Comparison of ENCODE assay signal across 31 cellular contexts in genomic region chr11:84671325-84672019, GRCh38.
DNase-seq lines count a peak whose midpoint lies in the region; ATAC-seq, FAIRE-seq and TF ChIP-seq lines count a peak whose summit lies in the region.
"Had no signal": no experiment of that assay in that cellular context is flagged by ENCODE, and none has a peak within 500 bp of the region (broad histone marks: within the 10 kb centered on the region; RNA-seq: fewer than 3 reads in every experiment).

No MANE protein-coding gene starts in this region.

- no peaks in the 10 kb centered on the region for H3K36me3 ChIP-seq in PC-3 (ENCODE audit: low read depth, low read length)
- H3K36me3 ChIP-seq: breast epithelium, right lobe of liver, suprapubic skin had no signal

- peak; percentile 63 for DNase-seq in SIG-M5 treated with dmso at 0.1 percent for 504 hours (lab: John Stamatoyannopoulos, UW; ENCODE audit: unreplicated experiment)
- no peak for DNase-seq in SIG-M5 (lab: John Stamatoyannopoulos, UW)
- peak; percentile 37 for DNase-seq in PC-3
- DNase-seq in left kidney (ENCODE audit: low read depth, low spot score), result peak; percentile 23
- DNase-seq in GM12891 (ENCODE audit: insufficient read length, low spot score), result no peak
- DNase-seq in pons (ENCODE audit: low spot score), result no peak
- no peak for DNase-seq in activated T-cell treated with anti-CD3 and anti-CD28 coated beads, Interleukin-2, amount 50 U/mL, for 72 hours
- DNase-seq: activated B cell treated with CpG ODN at 0.5 μM for 24 hours; activated CD4-positive, alpha-beta T cell treated with anti-CD3 and anti-CD28 coated beads, Interleukin-2, amount 50 U/mL, for 1 hour; activated CD8-positive, alpha-beta memory T cell treated with anti-CD3 and anti-CD28 coated beads, Interleukin-2, amount 10 ng/mL, durations not matched to agents 7 days and 5 days; activated naive CD4-positive, alpha-beta T cell treated with Interleukin-2 at 50 U/mL for 16 hours; activated T-cell treated with anti-CD3 and anti-CD28 coated beads, Interleukin-2, amount 50 U/mL, for 48 hours; AML-193; CD8-positive, alpha-beta memory T cell; DMS79 treated with DMSO at 0.1 percent for 48 hours; effector CD8-positive, alpha-beta T cell; GF-D8; Karpas-422; NCI-H146; posterior cingulate gyrus; right lobe of liver; Right ventricle myocardium superior; stimulated activated CD4-positive, alpha-beta T cell treated with anti-CD3 and anti-CD28 coated beads, Interleukin-4, amount 100 ng/mL, for 24 hours had no signal

- CTCF ChIA-PET in PC-3 (lab: Charles Lee), result no interaction called here

- intact Hi-C loops in PC-3 (cut with micrococcal nuclease), result no loop called here

- H4K20me1 ChIP-seq in PC-3 (ENCODE audit: low read length), result no peaks in the 10 kb centered on the region

- peaks cover 19% of the 10 kb centered on the region for H3K27me3 ChIP-seq in PC-3 (ENCODE audit: low read length)
- H3K27me3 ChIP-seq: breast epithelium, right lobe of liver, suprapubic skin had no signal

- no peaks in the 10 kb centered on the region for H3K4me1 ChIP-seq in PC-3 (ENCODE audit: insufficient read depth, low read length)
- H3K4me1 ChIP-seq: breast epithelium, right lobe of liver, suprapubic skin had no signal

- POLR2A ChIA-PET in PC-3 (lab: Charles Lee; ENCODE audit: unreplicated experiment), result no interaction called here

- H3K4me3 ChIP-seq in PC-3 (ENCODE audit: low read length), result no peak overlapping the region
- H3K4me3 ChIP-seq: breast epithelium, right lobe of liver, suprapubic skin had no signal

- no peak overlapping the region for H3K27ac Mint-ChIP-seq in activated T-cell treated with anti-CD3 and anti-CD28 coated beads, Interleukin-2, amount 50 U/mL, for 72 hours
- H3K27ac Mint-ChIP-seq: activated B cell treated with CpG ODN at 0.5 μM for 24 hours; activated CD8-positive, alpha-beta memory T cell treated with anti-CD3 and anti-CD28 coated beads, Interleukin-2, amount 10 ng/mL, durations not matched to agents 7 days and 5 days; CD8-positive, alpha-beta memory T cell; stimulated activated effector memory CD8-positive, alpha-beta T cell treated with anti-CD3 and anti-CD28 coated beads, Interleukin-12 subunit alpha, Interleukin-12 subunit beta, amount 100 ng/mL, for 72 hours had no signal

- H3K4me1 Mint-ChIP-seq in activated T-cell treated with anti-CD3 and anti-CD28 coated beads, Interleukin-2, amount 50 U/mL, for 72 hours (ENCODE audit: low read depth), result no peaks in the 10 kb centered on the region
- H3K4me1 Mint-ChIP-seq: activated B cell treated with CpG ODN at 0.5 μM for 24 hours; activated CD8-positive, alpha-beta memory T cell treated with anti-CD3 and anti-CD28 coated beads, Interleukin-2, amount 10 ng/mL, durations not matched to agents 7 days and 5 days; CD8-positive, alpha-beta memory T cell; neural crest cell; stimulated activated effector memory CD8-positive, alpha-beta T cell treated with anti-CD3 and anti-CD28 coated beads, Interleukin-12 subunit alpha, Interleukin-12 subunit beta, amount 100 ng/mL, for 72 hours had no signal

- H3K27ac ChIP-seq in PC-3 (ENCODE audit: low read length), result no peak overlapping the region
- H3K27ac ChIP-seq: breast epithelium, right lobe of liver, suprapubic skin had no signal

- ATAC-seq in PC-3 (no peak), GM19035 (IDR thresholded peaks at IDR 0.05; ENCODE audit: unreplicated experiment) (no peak)
- ATAC-seq in activated T-cell treated with anti-CD3 and anti-CD28 coated beads, Interleukin-2, amount 50 U/mL, for 72 hours (replicated peaks in 1 of 2), result no peak
- ATAC-seq: activated CD8-positive, alpha-beta memory T cell treated with anti-CD3 and anti-CD28 coated beads, Interleukin-2, amount 10 ng/mL, durations not matched to agents 7 days and 5 days; right lobe of liver; stimulated activated effector memory CD8-positive, alpha-beta T cell treated with anti-CD3 and anti-CD28 coated beads, Interleukin-12 subunit alpha, Interleukin-12 subunit beta, amount 100 ng/mL, for 72 hours had no signal

- no peaks in the 10 kb centered on the region for H3K27me3 Mint-ChIP-seq in activated T-cell treated with anti-CD3 and anti-CD28 coated beads, Interleukin-2, amount 50 U/mL, for 72 hours (ENCODE audit: low read depth)
- H3K27me3 Mint-ChIP-seq: activated CD8-positive, alpha-beta memory T cell treated with anti-CD3 and anti-CD28 coated beads, Interleukin-2, amount 10 ng/mL, durations not matched to agents 7 days and 5 days; CD8-positive, alpha-beta memory T cell had no signal

- H3K4me2 ChIP-seq in PC-3 (ENCODE audit: low read length), result 0 out of 2 replicates have a peak overlapping the region, but pooled peaks have one; percentile 15

- no peaks in the 10 kb centered on the region for H3K9me2 ChIP-seq in PC-3 (replicated peaks; ENCODE audit: low read length)

- H3K9ac ChIP-seq in PC-3 (ENCODE audit: low read length), result no peak overlapping the region

- TF ChIP-seq POLR2A in GM12891 (IDR thresholded peaks at IDR 0.05; ENCODE audit: low read depth, low read length), result no peak

- no TSS peak for BruUV-seq in PC-3 (replicated peaks; lab: Mats Ljungman, UMichigan)

- peaks cover 3 to 12% of the 10 kb centered on the region in 2 donors for H3K9me3 Mint-ChIP-seq in activated T-cell treated with anti-CD3 and anti-CD28 coated beads, Interleukin-2, amount 50 U/mL, for 72 hours
- H3K9me3 Mint-ChIP-seq: activated B cell treated with CpG ODN at 0.5 μM for 24 hours had no signal

- FAIRE-seq in GM12891 (lab: Jason Lieb, UNC), result no peak
- FAIRE-seq: A204.1, colon, urothelium cell line had no signal

- no peak for TF ChIP-seq CTCF in PC-3 (conservative IDR thresholded peaks at IDR 0.05; ENCODE audit: low read depth, low read length)

- no peaks in the 10 kb centered on the region for H3K36me3 Mint-ChIP-seq in activated T-cell treated with anti-CD3 and anti-CD28 coated beads, Interleukin-2, amount 50 U/mL, for 72 hours (ENCODE audit: insufficient read depth in 2 of 2)
- H3K36me3 Mint-ChIP-seq: activated CD8-positive, alpha-beta memory T cell treated with anti-CD3 and anti-CD28 coated beads, Interleukin-2, amount 10 ng/mL, durations not matched to agents 7 days and 5 days; CD8-positive, alpha-beta memory T cell; stimulated activated effector memory CD8-positive, alpha-beta T cell treated with anti-CD3 and anti-CD28 coated beads, Interleukin-12 subunit alpha, Interleukin-12 subunit beta, amount 100 ng/mL, for 72 hours had no signal

- H2AFZ ChIP-seq in PC-3 (ENCODE audit: low read length), result no peak overlapping the region

- no peaks in the 10 kb centered on the region for H3K79me2 ChIP-seq in PC-3 (ENCODE audit: low read length)

- no peaks in the 10 kb centered on the region for H3F3A ChIP-seq in PC-3 (ENCODE audit: low read length, unreplicated experiment)

- H3K4me3 Mint-ChIP-seq in activated T-cell treated with anti-CD3 and anti-CD28 coated beads, Interleukin-2, amount 50 U/mL, for 72 hours, result no peak overlapping the region
- H3K4me3 Mint-ChIP-seq: activated B cell treated with CpG ODN at 0.5 μM for 24 hours; activated CD8-positive, alpha-beta memory T cell treated with anti-CD3 and anti-CD28 coated beads, Interleukin-2, amount 10 ng/mL, durations not matched to agents 7 days and 5 days; CD8-positive, alpha-beta memory T cell; neural crest cell; stimulated activated effector memory CD8-positive, alpha-beta T cell treated with anti-CD3 and anti-CD28 coated beads, Interleukin-12 subunit alpha, Interleukin-12 subunit beta, amount 100 ng/mL, for 72 hours had no signal

- no peaks in the 10 kb centered on the region for H3K9me3 ChIP-seq in PC-3 (ENCODE audit: low read length)
- H3K9me3 ChIP-seq: breast epithelium, right lobe of liver, suprapubic skin had no signal

TF ChIP-seq in GM12891, 5 proteins besides CTCF, POLR2A, EP300 and RAD21:
- TF ChIP-seq POU2F2 (IDR thresholded peaks at IDR 0.05; ENCODE audit: low read depth, low read length) (no peak), PAX5 (IDR thresholded peaks at IDR 0.05; ENCODE audit: insufficient read depth, low read length, severe bottlenecking) (no peak), SPI1 (IDR thresholded peaks at IDR 0.05; ENCODE audit: low read depth, low read length) (no peak), TAF1 (IDR thresholded peaks at IDR 0.05; ENCODE audit: low read depth, low read length) (no peak), POLR2AphosphoS5 (IDR thresholded peaks at IDR 0.05; ENCODE audit: low read depth, low read length) (no peak)

Comparison
In these comparisons a context has a peak if more than half of its experiments do, and no peak if none do; other contexts are left out.
1. DNase-seq: peak in SIG-M5 treated with dmso at 0.1 percent for 504 hours (single experiment), PC-3 (single experiment) and left kidney (single experiment); none in SIG-M5 (single experiment), GM12891 (single experiment), pons (single experiment) and activated T-cell treated with anti-CD3 and anti-CD28 coated beads, Interleukin-2, amount 50 U/mL, for 72 hours (0 of 2).